In the genomic region with DNA sequence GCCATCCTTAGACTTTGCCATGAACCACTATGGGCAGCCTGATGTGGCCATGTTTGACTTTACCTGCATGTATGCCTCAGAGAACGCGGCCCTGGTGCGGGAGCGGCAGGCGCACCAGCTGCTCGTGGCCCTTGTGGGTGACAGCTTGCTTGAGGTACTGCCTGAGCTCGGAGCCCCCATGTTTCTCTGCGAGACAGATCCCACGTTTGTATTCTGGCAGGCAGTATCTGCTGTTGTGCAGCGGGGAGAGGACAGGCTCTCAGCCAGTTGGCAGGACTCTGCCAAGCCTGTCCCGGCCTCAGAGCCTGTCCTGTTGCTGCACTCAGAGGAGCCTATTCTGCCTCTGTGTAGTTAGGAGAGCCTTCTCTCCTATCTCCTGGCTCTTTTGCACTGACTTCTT, we compare ENCODE assay signal across 11 cellular contexts.
DNase-seq lines count a peak whose midpoint lies in the region; ATAC-seq and TF ChIP-seq lines count a peak whose summit lies in the region.
"Had no signal": no experiment of that assay in that cellular context is flagged by ENCODE, and none has a peak within 500 bp of the region (broad histone marks: within the 10 kb centered on the region; RNA-seq: fewer than 3 reads in every experiment).

No MANE protein-coding gene starts in this region.

- ATAC-seq in GM21723 (IDR thresholded peaks at IDR 0.05; ENCODE audit: unreplicated experiment): no peak
- ATAC-seq: HCT116; stimulated activated naive B cell treated with anti-CD40 and anti-IgM and Interleukin-4, amounts not matched to agents 10 μg/mL and 1 μg/mL and 100 μg/mL, for 72 hours had no signal

- peak overlapping the region; percentile 58 for H2BK12ac ChIP-seq in trophoblast cell (ENCODE audit: low read length)

- H3K9me3 ChIP-seq in BLaER1 treated with 17β-estradiol and CSF1 and Interleukin-3, amounts not matched to agents 10 nM and 100 nM (replicated peaks in 1 of 11): no peaks in the 10 kb centered on the region
- H3K9me3 ChIP-seq in ascending aorta: no peaks in the 10 kb centered on the region
- peaks cover 2% of the 10 kb centered on the region for H3K9me3 ChIP-seq in trophoblast cell (ENCODE audit: insufficient read depth, low read depth, low read length)
- no peaks in the 10 kb centered on the region for H3K9me3 ChIP-seq in GM23248 (ENCODE audit: low read depth)

- no peak overlapping the region for H2BK120ac ChIP-seq in trophoblast cell (ENCODE audit: insufficient read depth, low read length, poor library complexity)

- no peak overlapping the region for H4K12ac ChIP-seq in trophoblast cell (ENCODE audit: low read depth, low read length)

- no peak overlapping the region for H3K9ac ChIP-seq in BLaER1 treated with 17β-estradiol and CSF1 and Interleukin-3, amounts not matched to agents 10 nM and 100 nM
- H3K9ac ChIP-seq in trophoblast cell (ENCODE audit: low read length) (no peak overlapping the region), GM23248 (no peak overlapping the region)

- H3K36me3 ChIP-seq in BLaER1 treated with 17β-estradiol and CSF1 and Interleukin-3, amounts not matched to agents 10 nM and 100 nM: 0 out of 22 replicates have a peak, but pooled peaks cover 0 to 15% (median 0%) of the 10 kb centered on the region in 11 experiments
- peaks cover 82% of the 10 kb centered on the region in 2 donors for H3K36me3 ChIP-seq in ascending aorta
- peaks cover 19 to 26% of the 10 kb centered on the region in 2 experiments for H3K36me3 ChIP-seq in trophoblast cell (ENCODE audit: control insufficient read depth in 1 of 2, insufficient read depth in 2 of 2, low read length in 2 of 2)
- H3K36me3 ChIP-seq in GM23248 (ENCODE audit: low read depth): peaks cover 35% of the 10 kb centered on the region

- H3K4ac ChIP-seq in trophoblast cell (ENCODE audit: low read depth, low read length): no peak overlapping the region

- H2AK5ac ChIP-seq in trophoblast cell (ENCODE audit: low read length): peak overlapping the region; percentile 44

- H4K91ac ChIP-seq in trophoblast cell (ENCODE audit: low read depth, low read length): no peak overlapping the region

- no peak overlapping the region for H3K18ac ChIP-seq in trophoblast cell (ENCODE audit: low read length)

- H3K27ac ChIP-seq in BLaER1 treated with 17β-estradiol and CSF1 and Interleukin-3, amounts not matched to agents 10 nM and 100 nM: no peak overlapping the region
- peak overlapping the region; percentile 94 to 98 for H3K27ac ChIP-seq in ascending aorta
- no peak overlapping the region for H3K27ac ChIP-seq in trophoblast cell (ENCODE audit: low read depth, low read length)
- H3K27ac ChIP-seq in GM23248: no peak overlapping the region

- no CpG with 5 or more reads among the region's 11 CpGs for WGBS in trophoblast cell (ENCODE audit: extremely low coverage, insufficient coverage, insufficient read length)
- 78 to 80% methylated on average over 11 of the region's 11 CpGs for WGBS in GM23248 (ENCODE audit: low coverage in 1 of 2, low lambda C conversion rate in 2 of 2, missing lambda C conversion rate in 2 of 2), 2 experiments

- H3K14ac ChIP-seq in trophoblast cell (ENCODE audit: low read length): no peak overlapping the region

- no peak overlapping the region for H2BK5ac ChIP-seq in trophoblast cell (ENCODE audit: low read depth, low read length, poor library complexity)

- H3F3A ChIP-seq in GM23248 (ENCODE audit: insufficient read depth): 0 out of 2 replicates have a peak, but pooled peaks cover 6% of the 10 kb centered on the region

- peak in 1 of 2 donors; percentile 85 for DNase-seq in ascending aorta (ENCODE audit: low spot score in 2 of 2)
- peak; percentile 80 for DNase-seq in cardiac septum (ENCODE audit: low spot score)
- no peak for DNase-seq in trophoblast cell
- DNase-seq in GF-D8 (lab: John Stamatoyannopoulos, UW): no peak
- no peak for DNase-seq in T-helper 1 cell
- DNase-seq in GM23248: no peak
- DNase-seq: NCI-H2227 treated with DMSO at 0.1 percent for 48 hours; stimulated activated naive B cell treated with anti-CD40 and anti-IgM and Interleukin-4, amounts not matched to agents 10 μg/mL and 1 μg/mL and 100 μg/mL, for 72 hours had no signal

- TF ChIP-seq CTCF in ascending aorta (IDR thresholded peaks at IDR 0.05): no peak

- intact Hi-C loops in ascending aorta (cut with DNase I) (no loop called here), cardiac septum (cut with DNase I) (loop anchor here (5.0 kb wide), 2 partner anchors 58 to 108 kb away; partner anchors contain the start of gene MICAL2)

- peak overlapping the region; percentile 13 to 98 (median 92); a peak in 16 of 22 replicates for H3K4me2 ChIP-seq in BLaER1 treated with 17β-estradiol and CSF1 and Interleukin-3, amounts not matched to agents 10 nM and 100 nM
- H3K4me2 ChIP-seq in trophoblast cell (ENCODE audit: low read length) (no peak overlapping the region), GM23248 (ENCODE audit: unreplicated experiment) (no peak overlapping the region)

- H3K9me2 ChIP-seq in GM23248 (ENCODE audit: insufficient read depth): no peaks in the 10 kb centered on the region

- peaks cover 62 to 92% (median 85%) of the 10 kb centered on the region in 10 experiments for H3K4me1 ChIP-seq in BLaER1 treated with 17β-estradiol and CSF1 and Interleukin-3, amounts not matched to agents 10 nM and 100 nM
- H3K4me1 ChIP-seq in ascending aorta (peaks cover 37 to 79% of the 10 kb centered on the region in 2 donors), trophoblast cell (ENCODE audit: control insufficient read depth in 1 of 2, insufficient read depth in 2 of 2, low read length in 2 of 2) (peaks cover 19 to 22% of the 10 kb centered on the region in 2 experiments), GM23248 (ENCODE audit: insufficient read depth) (0 out of 2 replicates have a peak, but pooled peaks cover 1% of the 10 kb centered on the region)

- H4K8ac ChIP-seq in trophoblast cell (ENCODE audit: low read depth, low read length): no peak overlapping the region

- no peak overlapping the region for H3K23ac ChIP-seq in trophoblast cell (ENCODE audit: low read length)

- no peak overlapping the region for H3K4me3 ChIP-seq in BLaER1 treated with 17β-estradiol and CSF1 and Interleukin-3, amounts not matched to agents 10 nM and 100 nM
- no peak overlapping the region for H3K4me3 ChIP-seq in ascending aorta
- H3K4me3 ChIP-seq in trophoblast cell (ENCODE audit: low read depth, low read length): no peak overlapping the region
- H3K4me3 ChIP-seq in GM23248: no peak overlapping the region

- no peaks in the 10 kb centered on the region for H3K27me3 ChIP-seq in BLaER1 treated with 17β-estradiol and CSF1 and Interleukin-3, amounts not matched to agents 10 nM and 100 nM
- H3K27me3 ChIP-seq in ascending aorta (no peaks in the 10 kb centered on the region), trophoblast cell (ENCODE audit: insufficient read depth, low read length) (no peaks in the 10 kb centered on the region), GM23248 (replicated peaks; ENCODE audit: insufficient read depth) (no peaks in the 10 kb centered on the region)

- peaks cover 20% of the 10 kb centered on the region for H3K79me1 ChIP-seq in trophoblast cell (ENCODE audit: low read length)

- H2AFZ ChIP-seq in trophoblast cell (ENCODE audit: insufficient read depth, low read length, poor library complexity) (no peak overlapping the region), GM23248 (no peak overlapping the region)

- H4K20me1 ChIP-seq in BLaER1 treated with 17β-estradiol and CSF1 and Interleukin-3, amounts not matched to agents 10 nM and 100 nM: no peaks in the 10 kb centered on the region
- no peaks in the 10 kb centered on the region for H4K20me1 ChIP-seq in GM23248 (ENCODE audit: insufficient read depth)

- in situ Hi-C loops in GM23248 (cut with MboI): no loop called here

- peaks cover 5% of the 10 kb centered on the region for H3K79me2 ChIP-seq in trophoblast cell (ENCODE audit: control insufficient read depth, insufficient read depth, low read length, poor library complexity)
- H3K79me2 ChIP-seq in GM23248 (ENCODE audit: insufficient read depth): no peaks in the 10 kb centered on the region

Comparison
In these comparisons a context has a peak if more than half of its experiments do, and no peak if none do; other contexts are left out.
1. H3K27ac ChIP-seq: peak in ascending aorta (2 of 2); none in BLaER1 treated with 17β-estradiol and CSF1 and Interleukin-3, amounts not matched to agents 10 nM and 100 nM (0 of 11), trophoblast cell (single experiment) and GM23248 (single experiment).
2. H3K4me2 ChIP-seq: peak in BLaER1 treated with 17β-estradiol and CSF1 and Interleukin-3, amounts not matched to agents 10 nM and 100 nM (11 of 11); none in trophoblast cell (single experiment) and GM23248 (single experiment).